9 cellular contexts compared by ENCODE assay signal in genomic region chr4:113692809-113693411, GRCh38.
A peak's percentile ranks its signal among the peaks of the same experiment; 100 is the strongest.
DNase-seq lines count a peak whose midpoint lies in the region; ATAC-seq and TF ChIP-seq lines count a peak whose summit lies in the region.
"Had no signal": no experiment of that assay in that cellular context is flagged by ENCODE, and none has a peak within 500 bp of the region (broad histone marks: within the 10 kb centered on the region; RNA-seq: fewer than 3 reads in every experiment).

No MANE protein-coding gene starts in this region.

- no peaks in the 10 kb centered on the region for H3K79me2 ChIP-seq in MM.1S (ENCODE audit: low read length)

- intact Hi-C loops in mucosa of descending colon (cut with DNase I, micrococcal nuclease) = no loop called here

- no peak overlapping the region for H2AFZ ChIP-seq in MM.1S (ENCODE audit: low read length)

- DNase-seq in MM.1S (peak; percentile 6), mucosa of descending colon (peak in 1 of 3 donors; percentile 17), cortex of kidney (lab: John Stamatoyannopoulos, UW) (no peak), dedifferentiated amniotic fluid mesenchymal stem cell (ENCODE audit: extremely low spot score) (no peak), cerebellar cortex (ENCODE audit: low spot score) (no peak)
- no peak for DNase-seq in effector CD4-positive, alpha-beta T cell
- DNase-seq: posterior cingulate gyrus had no signal

- TF ChIP-seq CTCF in HEK293 (tag by site-specific recombination; IDR thresholded peaks at IDR 0.05) (no peak), MM.1S (IDR thresholded peaks at IDR 0.05; ENCODE audit: low read length) (no peak), mucosa of descending colon (IDR thresholded peaks at IDR 0.05) (no peak)

- POLR2A ChIA-PET in HEK293 (lab: Yijun Ruan, JAX) = no interaction called here

- H3K4me3 ChIP-seq in HEK293 (ENCODE audit: low read depth, low read length) = no peak overlapping the region
- H3K4me3 ChIP-seq in MM.1S (ENCODE audit: low read length) = no peak overlapping the region
- H3K4me3 ChIP-seq in mucosa of descending colon = no peak overlapping the region

- no peaks in the 10 kb centered on the region for H3K36me3 ChIP-seq in HEK293 (ENCODE audit: control insufficient read depth in 2 of 2, insufficient read depth in 1 of 2, low read length in 2 of 2)
- H3K36me3 ChIP-seq in MM.1S (replicated peaks; ENCODE audit: insufficient read depth, low read length) = no peaks in the 10 kb centered on the region
- H3K36me3 ChIP-seq in mucosa of descending colon (ENCODE audit: low read depth) = no peaks in the 10 kb centered on the region

- no peak overlapping the region for H3K4me2 ChIP-seq in MM.1S (ENCODE audit: low read depth, low read length)

- H3K4me1 ChIP-seq in HEK293 (ENCODE audit: control insufficient read depth, insufficient read depth, low read length) (peaks cover 15% of the 10 kb centered on the region), MM.1S (ENCODE audit: low read length) (peaks cover 5% of the 10 kb centered on the region; the same call in 1 of the 2 replicates), mucosa of descending colon (ENCODE audit: low read depth) (peaks cover 32% of the 10 kb centered on the region)

- H4K20me1 ChIP-seq in MM.1S (ENCODE audit: insufficient read depth, low read length) = no peaks in the 10 kb centered on the region

- CTCF ChIA-PET in HEK293 (lab: Yijun Ruan, JAX) = no interaction called here

- no peak overlapping the region for H3K9ac ChIP-seq in MM.1S (ENCODE audit: low read length)

- no peaks in the 10 kb centered on the region for H3K9me2 ChIP-seq in MM.1S (replicated peaks; ENCODE audit: insufficient read depth, low read length)

- H3K27ac ChIP-seq in HEK293 (ENCODE audit: extremely low read depth, low read depth, low read length) (peak overlapping the region; percentile 47), MM.1S (ENCODE audit: low read length) (no peak overlapping the region)

- ATAC-seq in GM18502 (IDR thresholded peaks at IDR 0.05; ENCODE audit: poor library complexity, unreplicated experiment) (peak; percentile 86), mucosa of descending colon (peak; percentile 70)

- H3K9me3 ChIP-seq in HEK293 (ENCODE audit: control insufficient read depth, insufficient read depth, low read depth, low read length) (no peaks in the 10 kb centered on the region), MM.1S (replicated peaks; ENCODE audit: insufficient read depth, low read length) (no peaks in the 10 kb centered on the region), mucosa of descending colon (no peaks in the 10 kb centered on the region)

- no peaks in the 10 kb centered on the region for H3F3A ChIP-seq in MM.1S (ENCODE audit: insufficient read depth, low read length)

- H3K27me3 ChIP-seq in MM.1S (replicated peaks; ENCODE audit: insufficient read depth, low read length) = no peaks in the 10 kb centered on the region

TF ChIP-seq in HEK293, 187 proteins besides CTCF, POLR2A, EP300 and RAD21 (continues in another document):
- TF ChIP-seq, protein P1, sequence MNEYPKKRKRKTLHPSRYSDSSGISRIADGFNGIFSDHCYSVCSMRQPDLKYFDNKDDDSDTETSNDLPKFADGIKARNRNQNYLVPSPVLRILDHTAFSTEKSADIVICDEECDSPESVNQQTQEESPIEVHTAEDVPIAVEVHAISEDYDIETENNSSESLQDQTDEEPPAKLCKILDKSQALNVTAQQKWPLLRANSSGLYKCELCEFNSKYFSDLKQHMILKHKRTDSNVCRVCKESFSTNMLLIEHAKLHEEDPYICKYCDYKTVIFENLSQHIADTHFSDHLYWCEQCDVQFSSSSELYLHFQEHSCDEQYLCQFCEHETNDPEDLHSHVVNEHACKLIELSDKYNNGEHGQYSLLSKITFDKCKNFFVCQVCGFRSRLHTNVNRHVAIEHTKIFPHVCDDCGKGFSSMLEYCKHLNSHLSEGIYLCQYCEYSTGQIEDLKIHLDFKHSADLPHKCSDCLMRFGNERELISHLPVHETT (tag by site-specific recombination; IDR thresholded peaks at IDR 0.05) = no peak
- TF ChIP-seq ZSCAN16 (tag by site-specific recombination; IDR thresholded peaks at IDR 0.05) (no peak), ZNF521 (tag by site-specific recombination; IDR thresholded peaks at IDR 0.05) (no peak), PRDM10 (tag by site-specific recombination; IDR thresholded peaks at IDR 0.05) (no peak), ZNF16 (tag by site-specific recombination; IDR thresholded peaks at IDR 0.05; ENCODE audit: low read depth) (no peak), ZFP37 (tag by site-specific recombination; IDR thresholded peaks at IDR 0.05) (no peak), SP3 (tag by site-specific recombination; IDR thresholded peaks at IDR 0.05) (no peak), PRDM6 (tag by site-specific recombination; IDR thresholded peaks at IDR 0.05) (peak; percentile 79), ZNF350 (tag by site-specific recombination; IDR thresholded peaks at IDR 0.05) (no peak), ZNF416 (tag by site-specific recombination; IDR thresholded peaks at IDR 0.05) (no peak), ZNF768 (tag by site-specific recombination; IDR thresholded peaks at IDR 0.05) (no peak), ZNF629 (tag by site-specific recombination; IDR thresholded peaks at IDR 0.05) (no peak), ZNF785 (tag by site-specific recombination; IDR thresholded peaks at IDR 0.05) (no peak), ZNF555 (tag by site-specific recombination; conservative IDR thresholded peaks at IDR 0.05) (no peak), ZNF701 (tag by site-specific recombination; IDR thresholded peaks at IDR 0.05) (no peak)
- TF ChIP-seq, protein P2, sequence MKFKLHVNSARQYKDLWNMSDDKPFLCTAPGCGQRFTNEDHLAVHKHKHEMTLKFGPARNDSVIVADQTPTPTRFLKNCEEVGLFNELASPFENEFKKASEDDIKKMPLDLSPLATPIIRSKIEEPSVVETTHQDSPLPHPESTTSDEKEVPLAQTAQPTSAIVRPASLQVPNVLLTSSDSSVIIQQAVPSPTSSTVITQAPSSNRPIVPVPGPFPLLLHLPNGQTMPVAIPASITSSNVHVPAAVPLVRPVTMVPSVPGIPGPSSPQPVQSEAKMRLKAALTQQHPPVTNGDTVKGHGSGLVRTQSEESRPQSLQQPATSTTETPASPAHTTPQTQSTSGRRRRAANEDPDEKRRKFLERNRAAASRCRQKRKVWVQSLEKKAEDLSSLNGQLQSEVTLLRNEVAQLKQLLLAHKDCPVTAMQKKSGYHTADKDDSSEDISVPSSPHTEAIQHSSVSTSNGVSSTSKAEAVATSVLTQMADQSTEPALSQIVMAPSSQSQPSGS (tag by site-specific recombination; IDR thresholded peaks at IDR 0.05; ENCODE audit: low read depth) = no peak
- TF ChIP-seq, protein P3, sequence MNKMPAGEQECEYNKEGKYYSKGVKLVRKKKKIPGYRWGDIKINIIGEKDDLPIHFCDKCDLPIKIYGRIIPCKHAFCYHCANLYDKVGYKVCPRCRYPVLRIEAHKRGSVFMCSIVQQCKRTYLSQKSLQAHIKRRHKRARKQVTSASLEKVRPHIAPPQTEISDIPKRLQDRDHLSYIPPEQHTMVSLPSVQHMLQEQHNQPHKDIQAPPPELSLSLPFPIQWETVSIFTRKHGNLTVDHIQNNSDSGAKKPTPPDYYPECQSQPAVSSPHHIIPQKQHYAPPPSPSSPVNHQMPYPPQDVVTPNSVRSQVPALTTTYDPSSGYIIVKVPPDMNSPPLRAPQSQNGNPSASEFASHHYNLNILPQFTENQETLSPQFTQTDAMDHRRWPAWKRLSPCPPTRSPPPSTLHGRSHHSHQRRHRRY (tag by site-specific recombination; IDR thresholded peaks at IDR 0.05) = no peak
